Comparison of ENCODE assay signal across 12 cellular contexts in genomic region chr9:129697956-129698757, GRCh38. TPM values are rescaled to one million over a fixed set of nuclear protein-coding genes. Genes with fewer than 3 reads are reported as not detected.
DNase-seq lines count a peak whose midpoint lies in the region; ATAC-seq, FAIRE-seq and TF ChIP-seq lines count a peak whose summit lies in the region.
"Had no signal": no experiment of that assay in that cellular context is flagged by ENCODE, and none has a peak within 500 bp of the region (broad histone marks: within the 10 kb centered on the region; RNA-seq: fewer than 3 reads in every experiment).

No MANE protein-coding gene starts in this region.

- CTCF ChIA-PET in activated CD4-positive, alpha-beta T cell treated with anti-CD3 and anti-CD28 coated beads, Interleukin-2, amount 10 ng/mL, durations not matched to agents 7 days and 5 days (lab: Charles Lee) = interaction anchor here (1.3 to 1.5 kb wide), 3 partner anchors 12 to 29 kb away, joined by 3 to 6 read pairs (median 4); no protein-coding TSS in a partner anchor
- CTCF ChIA-PET in K562 (lab: Yijun Ruan, JAX; ENCODE audit: low intra/inter-chr PET ratio) = no interaction called here

- no peaks in the 10 kb centered on the region for H3K79me2 ChIP-seq in K562 (ENCODE audit: control insufficient read depth, insufficient read depth, low read length)
- H3K79me2 ChIP-seq in keratinocyte (ENCODE audit: control insufficient read depth, insufficient read depth, low read length) = no peaks in the 10 kb centered on the region

- peak; percentile 43 for DNase-seq in activated CD4-positive, alpha-beta T cell treated with anti-CD3 and anti-CD28 coated beads for 48 hours
- DNase-seq in activated CD4-positive, alpha-beta T cell treated with anti-CD3 and anti-CD28 coated beads, Interleukin-2, amount 10 ng/mL, durations not matched to agents 7 days and 5 days = no peak
- DNase-seq in K562 (ENCODE audit: extremely low read depth in 1 of 4, low spot score in 3 of 4) (no peak), keratinocyte (ENCODE audit: low read depth, low spot score) (no peak), thoracic aorta (ENCODE audit: low spot score) (peak; percentile 84), SHP77 treated with DMSO at 0.1 percent for 48 hours (lab: John Stamatoyannopoulos, UW) (no peak)
- DNase-seq in T-helper 2 cell treated with Interferon-gamma antibody and Interleukin-4, amounts not matched to agents 5 μg/mL and 100 μg/mL, for 36 hours (ENCODE audit: low spot score) = no peak
- DNase-seq: activated CD8-positive, alpha-beta memory T cell treated with anti-CD3 and anti-CD28 coated beads, Interleukin-2, amount 10 ng/mL, durations not matched to agents 7 days and 5 days had no signal

- H3K27me3 Mint-ChIP-seq in activated CD4-positive, alpha-beta T cell treated with anti-CD3 and anti-CD28 coated beads, Interleukin-2, amount 10 ng/mL, durations not matched to agents 7 days and 5 days = peaks cover 33% of the 10 kb centered on the region
- H3K27me3 Mint-ChIP-seq in T-helper 2 cell treated with Interferon-gamma antibody and Interleukin-4, amounts not matched to agents 5 μg/mL and 100 μg/mL, for 36 hours (ENCODE audit: low read depth) = peaks cover 35% of the 10 kb centered on the region

- TF ChIP-seq RAD21 in K562 (CRISPR knock-in tag; conservative IDR thresholded peaks at IDR 0.05 in 1 of 2, IDR thresholded peaks at IDR 0.05 in 1 of 2) = no peak

- WGBS in K562 (ENCODE audit: insufficient coverage, low coverage, missing lambda C conversion rate) = 19% methylated on average over 24 of the region's 26 CpGs

- H3K4me1 ChIP-seq in K562 (replicated peaks in 1 of 2; ENCODE audit: control insufficient read depth in 2 of 2, insufficient read depth in 2 of 2, low read length in 2 of 2) (peaks cover 0 to 16% of the 10 kb centered on the region in 2 experiments; a peak in 2 of 5 replicates), keratinocyte (ENCODE audit: control insufficient read depth, extremely low read depth, insufficient read depth, low read length) (peaks cover 8% of the 10 kb centered on the region), thoracic aorta (ENCODE audit: control insufficient read depth in 1 of 2, low read depth in 2 of 2) (peaks cover 37 to 77% of the 10 kb centered on the region in 2 donors)
- H3K4me1 ChIP-seq: BLaER1 had no signal

- H3K4me3 ChIP-seq in K562 (no peak overlapping the region), keratinocyte (ENCODE audit: control insufficient read depth in 2 of 3, extremely low read depth in 1 of 3, insufficient read depth in 2 of 3, low read depth in 1 of 3, low read length in 3 of 3) (peak overlapping the region in 2 of 3 experiments; percentile 40 to 43), thoracic aorta (peak overlapping the region; percentile 65)
- H3K4me3 ChIP-seq: BLaER1 had no signal

- POLR2A ChIA-PET in activated CD4-positive, alpha-beta T cell treated with anti-CD3 and anti-CD28 coated beads, Interleukin-2, amount 10 ng/mL, durations not matched to agents 7 days and 5 days (lab: Charles Lee) = no interaction called here
- POLR2A ChIA-PET in K562 (lab: Yijun Ruan, JAX) = interaction anchor here (0.6 to 1.8 kb wide), 4 partner anchors 11 to 79 kb away, joined by 3 to 4 read pairs (median 3); no protein-coding TSS in a partner anchor

- no peaks in the 10 kb centered on the region for H3K36me3 Mint-ChIP-seq in activated CD4-positive, alpha-beta T cell treated with anti-CD3 and anti-CD28 coated beads, Interleukin-2, amount 10 ng/mL, durations not matched to agents 7 days and 5 days (ENCODE audit: low read depth)
- H3K36me3 Mint-ChIP-seq in T-helper 2 cell treated with Interferon-gamma antibody and Interleukin-4, amounts not matched to agents 5 μg/mL and 100 μg/mL, for 36 hours (ENCODE audit: low read depth) = no peaks in the 10 kb centered on the region
- H3K36me3 Mint-ChIP-seq: activated CD8-positive, alpha-beta memory T cell treated with anti-CD3 and anti-CD28 coated beads, Interleukin-2, amount 10 ng/mL, durations not matched to agents 7 days and 5 days had no signal

- in situ Hi-C loops in K562 (cut with MboI) = no loop called here

- no peaks in the 10 kb centered on the region for H3K36me3 ChIP-seq in K562 (ENCODE audit: control insufficient read depth, insufficient read depth, low read length)
- H3K36me3 ChIP-seq in keratinocyte (ENCODE audit: control insufficient read depth in 2 of 2, extremely low read depth in 1 of 2, insufficient read depth in 2 of 2, low read length in 2 of 2) = no peaks in the 10 kb centered on the region
- H3K36me3 ChIP-seq in thoracic aorta = no peaks in the 10 kb centered on the region
- H3K36me3 ChIP-seq: BLaER1 had no signal

- H3K4me3 Mint-ChIP-seq in activated CD4-positive, alpha-beta T cell treated with anti-CD3 and anti-CD28 coated beads, Interleukin-2, amount 10 ng/mL, durations not matched to agents 7 days and 5 days = no peak overlapping the region
- H3K4me3 Mint-ChIP-seq in T-helper 2 cell treated with Interferon-gamma antibody and Interleukin-4, amounts not matched to agents 5 μg/mL and 100 μg/mL, for 36 hours = no peak overlapping the region
- H3K4me3 Mint-ChIP-seq: activated CD8-positive, alpha-beta memory T cell treated with anti-CD3 and anti-CD28 coated beads, Interleukin-2, amount 10 ng/mL, durations not matched to agents 7 days and 5 days had no signal

- peaks cover 5% of the 10 kb centered on the region for H3K4me1 Mint-ChIP-seq in activated CD4-positive, alpha-beta T cell treated with anti-CD3 and anti-CD28 coated beads, Interleukin-2, amount 10 ng/mL, durations not matched to agents 7 days and 5 days
- peaks cover 2% of the 10 kb centered on the region for H3K4me1 Mint-ChIP-seq in T-helper 2 cell treated with Interferon-gamma antibody and Interleukin-4, amounts not matched to agents 5 μg/mL and 100 μg/mL, for 36 hours (ENCODE audit: low read depth)

- H3K9me3 ChIP-seq in K562 (replicated peaks; ENCODE audit: control insufficient read depth, insufficient read depth, low read depth, low read length) (no peaks in the 10 kb centered on the region), keratinocyte (ENCODE audit: control insufficient read depth, low read depth, low read length) (no peaks in the 10 kb centered on the region), thoracic aorta (no peaks in the 10 kb centered on the region)
- H3K9me3 ChIP-seq: BLaER1 had no signal

- no peaks in the 10 kb centered on the region for H3K9me1 ChIP-seq in K562 (ENCODE audit: control insufficient read depth, insufficient read depth, low read length)
- no peaks in the 10 kb centered on the region for H3K9me1 ChIP-seq in keratinocyte (ENCODE audit: control insufficient read depth, extremely low read depth, insufficient read depth, low read length)

- ATAC-seq in K562 (peak; percentile 40; the same call in 1 of the 3 replicates), thoracic aorta (ENCODE audit: insufficient number of reproducible peaks, low FRiP score, low read depth) (peak; percentile 29), HG02623 (IDR thresholded peaks at IDR 0.05; ENCODE audit: unreplicated experiment) (no peak)

- peak overlapping the region; percentile 15; the same call in 1 of the 2 replicates for H2AFZ ChIP-seq in K562 (ENCODE audit: low read depth, low read length)
- no peak overlapping the region for H2AFZ ChIP-seq in keratinocyte (ENCODE audit: control insufficient read depth, low read length)

- dilution Hi-C loops in keratinocyte (cut with MboI; ENCODE audit: extremely low pct_ligation_motif_present, low sequenced_read_pairs) = no loop called here

- no peak overlapping the region for H3K27ac Mint-ChIP-seq in activated CD4-positive, alpha-beta T cell treated with anti-CD3 and anti-CD28 coated beads, Interleukin-2, amount 10 ng/mL, durations not matched to agents 7 days and 5 days
- H3K27ac Mint-ChIP-seq in T-helper 2 cell treated with Interferon-gamma antibody and Interleukin-4, amounts not matched to agents 5 μg/mL and 100 μg/mL, for 36 hours = no peak overlapping the region
- H3K27ac Mint-ChIP-seq: activated CD8-positive, alpha-beta memory T cell treated with anti-CD3 and anti-CD28 coated beads, Interleukin-2, amount 10 ng/mL, durations not matched to agents 7 days and 5 days had no signal

- no peak for TF ChIP-seq EP300 in K562 (IDR thresholded peaks at IDR 0.05; ENCODE audit: low read length)

- H3K9ac ChIP-seq in K562 (ENCODE audit: insufficient read depth in 1 of 2, low read depth in 2 of 2, low read length in 2 of 2) (peak overlapping the region in 1 of 2 experiments; percentile 49; a peak in 2 of 4 replicates), keratinocyte (ENCODE audit: control insufficient read depth, extremely low read depth, insufficient read depth, low read length) (no peak overlapping the region)
- H3K9ac ChIP-seq: BLaER1 had no signal

- no peak for FAIRE-seq in K562 (lab: Jason Lieb, UNC)
- no peak for FAIRE-seq in keratinocyte (lab: Jason Lieb, UNC)
- FAIRE-seq: urothelium cell line had no signal

- H4K20me1 ChIP-seq in K562 (replicated peaks; ENCODE audit: control insufficient read depth, insufficient read depth, low read length) (0 out of 2 replicates have a peak, but pooled peaks cover 8% of the 10 kb centered on the region), keratinocyte (ENCODE audit: control insufficient read depth, extremely low read depth, insufficient read depth, low read length) (no peaks in the 10 kb centered on the region)

- H3K27ac ChIP-seq in K562 (ENCODE audit: extremely low read depth, low read depth, low read length) (no peak overlapping the region), keratinocyte (ENCODE audit: control insufficient read depth, insufficient read depth, low read length) (no peak overlapping the region), thoracic aorta (peak overlapping the region; percentile 97 to 98)
- H3K27ac ChIP-seq: BLaER1 had no signal

- H3K4me2 ChIP-seq in K562 (ENCODE audit: insufficient read depth, low read length) (no peak overlapping the region), keratinocyte (ENCODE audit: control insufficient read depth, extremely low read depth, insufficient read depth, low read depth, low read length) (peak overlapping the region; percentile 70)
- H3K4me2 ChIP-seq: BLaER1 had no signal

- TF ChIP-seq CTCF in K562 (IDR thresholded peaks at IDR 0.05 in 2 of 3, conservative IDR thresholded peaks at IDR 0.05 in 1 of 3; ENCODE audit: insufficient read depth in 2 of 3, low read depth in 1 of 3, low read length in 3 of 3) (no peak), keratinocyte (optimal IDR thresholded peaks at IDR 0.05 in 1 of 3, IDR thresholded peaks at IDR 0.05 in 1 of 3, conservative IDR thresholded peaks at IDR 0.05 in 1 of 3; ENCODE audit: extremely low read depth in 1 of 3, insufficient read depth in 2 of 3, low read length in 3 of 3) (no peak), thoracic aorta (IDR thresholded peaks at IDR 0.05) (no peak)

- H3K9me3 Mint-ChIP-seq in activated CD4-positive, alpha-beta T cell treated with anti-CD3 and anti-CD28 coated beads, Interleukin-2, amount 10 ng/mL, durations not matched to agents 7 days and 5 days = no peaks in the 10 kb centered on the region
- H3K9me3 Mint-ChIP-seq in T-helper 2 cell treated with Interferon-gamma antibody and Interleukin-4, amounts not matched to agents 5 μg/mL and 100 μg/mL, for 36 hours = no peaks in the 10 kb centered on the region

- H3K27me3 ChIP-seq in K562 (ENCODE audit: control insufficient read depth in 2 of 2, insufficient read depth in 2 of 2, low read length in 2 of 2) (peaks cover 67 to 85% of the 10 kb centered on the region in 2 experiments), keratinocyte (ENCODE audit: control insufficient read depth, extremely low read depth, insufficient read depth, low read length) (peaks cover 54% of the 10 kb centered on the region), thoracic aorta (replicated peaks; ENCODE audit: insufficient read depth) (no peaks in the 10 kb centered on the region)

- BruUV-seq in K562 (replicated peaks; lab: Mats Ljungman, UMichigan) = no TSS peak

- no peak for TF ChIP-seq POLR2A in K562 (conservative IDR thresholded peaks at IDR 0.05)

- intact Hi-C loops in K562 (cut with micrococcal nuclease) = loop anchor here (5.0 kb wide), 1 partner anchor 56 kb away; the partner anchor contains the start of gene ASB6

RNA-seq across cellular contexts. Expression of gene PRRX2, which starts 32.7 kb away (rescaled TPM):
- under 1 TPM in 1 of 2 experiments, not detected in 1; 0.15 TPM for total RNA-seq in activated CD4-positive, alpha-beta T cell treated with anti-CD3 and anti-CD28 coated beads, Interleukin-2, amount 10 ng/mL, durations not matched to agents 7 days and 5 days
- total RNA-seq in K562 (2011; cell fraction: chromatin; rRNA removed; ENCODE audit: low replicate concordance) = not detected in 2 replicates
- total RNA-seq in K562 (2011; cell fraction: nucleolus; rRNA removed) = not detected in 2 replicates
- not detected in 2 replicates for total RNA-seq in K562 (2011; cell fraction: nucleoplasm; rRNA removed)
- not detected in 2 replicates for total RNA-seq in K562 (2014; rRNA removed)
- total RNA-seq in K562 (2014; rRNA removed; fragmentation: Illumina TruSeq; extraction: Trizol) = not detected in 2 replicates
- total RNA-seq in K562 (2015; rRNA removed; fragmentation: Illumina TruSeq; extraction: Trizol) = not detected in 2 replicates
- total RNA-seq in K562 (2021) = not detected in 2 replicates
- not detected in 2 replicates for polyA plus RNA-seq in K562 (2011; rRNA removed)
- 0.18 TPM in 1 of 2 replicates, not detected in the other for polyA plus RNA-seq in K562 (2011; cell fraction: cytosol; rRNA removed)
- 0.13 TPM in 1 of 2 replicates, not detected in the other for polyA plus RNA-seq in K562 (2011; cell fraction: nucleus; rRNA removed)
- not detected in 2 replicates for polyA plus RNA-seq in K562 (2012)
- not detected in 2 replicates for polyA plus RNA-seq in K562 (2014; fragmentation: Illumina TruSeq; extraction: Trizol)
- polyA plus RNA-seq in K562 (2014; fragmentation: Nextera tagmentation; extraction: Ambion mirVana) = not detected
- polyA plus RNA-seq in K562 (2014; rRNA removed) = 0.21 TPM in 1 of 2 replicates, not detected in the other
- not detected in 2 replicates for polyA minus RNA-seq in K562 (2011; rRNA and poly(A)+ RNA removed)
- not detected in 2 replicates for polyA minus RNA-seq in K562 (2011; cell fraction: cytosol; rRNA and poly(A)+ RNA removed)
- not detected in 2 replicates for polyA minus RNA-seq in K562 (2011; cell fraction: nucleus; rRNA and poly(A)+ RNA removed)
- 0.06 to 0.19 TPM in 2 of 3 replicates, not detected in the other for polyA plus RNA-seq in keratinocyte
- polyA plus RNA-seq in keratinocyte (2011; ENCODE audit: low read depth) = not detected
- polyA plus RNA-seq in keratinocyte (2011; cell fraction: cytosol; rRNA removed) = 0.05 and 0.14 TPM in 2 replicates
- not detected in 2 replicates for polyA plus RNA-seq in keratinocyte (2011; cell fraction: nucleus; rRNA removed)
- not detected in 2 replicates for polyA plus RNA-seq in keratinocyte (2012; ENCODE audit: low replicate concordance)
- polyA minus RNA-seq in keratinocyte = not detected in 3 replicates
- polyA minus RNA-seq in keratinocyte (2011; cell fraction: cytosol; rRNA and poly(A)+ RNA removed) = not detected
- not detected in 2 replicates for polyA minus RNA-seq in keratinocyte (2011; cell fraction: nucleus; rRNA and poly(A)+ RNA removed)
- total RNA-seq in thoracic aorta = 10 to 100 TPM; 42.0 to 66.1 TPM
- total RNA-seq: mononuclear cell had no signal

RNA-seq across cellular contexts. Expression of gene PTGES, which starts 54.7 kb away (rescaled TPM):
- total RNA-seq in activated CD4-positive, alpha-beta T cell treated with anti-CD3 and anti-CD28 coated beads, Interleukin-2, amount 10 ng/mL, durations not matched to agents 7 days and 5 days = not detected
- 0.28 TPM in 1 of 2 replicates, not detected in the other for total RNA-seq in K562 (2011; cell fraction: chromatin; rRNA removed; ENCODE audit: low replicate concordance)
- not detected in 2 replicates for total RNA-seq in K562 (2011; cell fraction: nucleolus; rRNA removed)
- total RNA-seq in K562 (2011; cell fraction: nucleoplasm; rRNA removed) = 0.22 TPM in 1 of 2 replicates, not detected in the other
- total RNA-seq in K562 (2014; rRNA removed) = 0.08 TPM in 1 of 2 replicates, not detected in the other
- total RNA-seq in K562 (2014; rRNA removed; fragmentation: Illumina TruSeq; extraction: Trizol) = not detected in 2 replicates
- total RNA-seq in K562 (2015; rRNA removed; fragmentation: Illumina TruSeq; extraction: Trizol) = not detected in 2 replicates
- total RNA-seq in K562 (2021) = not detected in 2 replicates
- 0.05 and 0.13 TPM in 2 replicates for polyA plus RNA-seq in K562 (2011; rRNA removed)
- polyA plus RNA-seq in K562 (2011; cell fraction: cytosol; rRNA removed) = 0.21 and 0.25 TPM in 2 replicates
- polyA plus RNA-seq in K562 (2011; cell fraction: nucleus; rRNA removed) = 0.07 TPM in 1 of 2 replicates, not detected in the other
- polyA plus RNA-seq in K562 (2012) = 0.10 and 0.30 TPM in 2 replicates
- 0.11 TPM in 1 of 2 replicates, not detected in the other for polyA plus RNA-seq in K562 (2014; fragmentation: Illumina TruSeq; extraction: Trizol)
- polyA plus RNA-seq in K562 (2014; fragmentation: Nextera tagmentation; extraction: Ambion mirVana) = not detected
- not detected in 2 replicates for polyA plus RNA-seq in K562 (2014; rRNA removed)
- 0.09 and 0.18 TPM in 2 replicates for polyA minus RNA-seq in K562 (2011; rRNA and poly(A)+ RNA removed)
- polyA minus RNA-seq in K562 (2011; cell fraction: cytosol; rRNA and poly(A)+ RNA removed) = 0.76 and 1.2 TPM in 2 replicates
- polyA minus RNA-seq in K562 (2011; cell fraction: nucleus; rRNA and poly(A)+ RNA removed) = 0.33 and 0.40 TPM in 2 replicates
- polyA plus RNA-seq in keratinocyte = 16.3 to 34.1 TPM (median 19.7 TPM) in 3 replicates
- polyA plus RNA-seq in keratinocyte (2011; ENCODE audit: low read depth) = 0.57 TPM
- polyA plus RNA-seq in keratinocyte (2011; cell fraction: cytosol; rRNA removed) = 24.6 and 32.8 TPM in 2 replicates
- polyA plus RNA-seq in keratinocyte (2011; cell fraction: nucleus; rRNA removed) = 20.4 and 25.6 TPM in 2 replicates
- 6.8 and 13.1 TPM in 2 replicates for polyA plus RNA-seq in keratinocyte (2012; ENCODE audit: low replicate concordance)
- polyA minus RNA-seq in keratinocyte = 21.0 to 32.4 TPM (median 24.9 TPM) in 3 replicates
- polyA minus RNA-seq in keratinocyte (2011; cell fraction: cytosol; rRNA and poly(A)+ RNA removed) = 32.6 TPM
- polyA minus RNA-seq in keratinocyte (2011; cell fraction: nucleus; rRNA and poly(A)+ RNA removed) = 22.3 and 23.9 TPM in 2 replicates
- total RNA-seq in thoracic aorta = 1 to 10 TPM; 1.7 to 2.2 TPM
- total RNA-seq: activated CD8-positive, alpha-beta memory T cell treated with anti-CD3 and anti-CD28 coated beads, Interleukin-2, amount 10 ng/mL, durations not matched to agents 7 days and 5 days had no signal

RNA-seq across cellular contexts. Expression of gene ASB6, which starts 56.2 kb away (rescaled TPM):
- 10 to 100 TPM; 24.1 to 26.6 TPM for total RNA-seq in activated CD4-positive, alpha-beta T cell treated with anti-CD3 and anti-CD28 coated beads, Interleukin-2, amount 10 ng/mL, durations not matched to agents 7 days and 5 days
- 8.0 and 24.6 TPM in 2 replicates for total RNA-seq in K562 (2011; cell fraction: chromatin; rRNA removed; ENCODE audit: low replicate concordance)
- 20.2 and 20.4 TPM in 2 replicates for total RNA-seq in K562 (2011; cell fraction: nucleolus; rRNA removed)
- total RNA-seq in K562 (2011; cell fraction: nucleoplasm; rRNA removed) = 10.2 and 12.6 TPM in 2 replicates
- total RNA-seq in K562 (2014; rRNA removed) (12.4 and 15.8 TPM in 2 replicates), K562 (2014; rRNA removed; fragmentation: Illumina TruSeq; extraction: Trizol) (4.1 and 4.9 TPM in 2 replicates), K562 (2015; rRNA removed; fragmentation: Illumina TruSeq; extraction: Trizol) (8.6 TPM in 2 replicates), K562 (2021) (17.1 and 17.3 TPM in 2 replicates), thoracic aorta (10 to 100 TPM; 23.0 to 31.0 TPM)
- polyA plus RNA-seq in K562 (2011; rRNA removed) (11.3 and 13.1 TPM in 2 replicates), K562 (2014; fragmentation: Illumina TruSeq; extraction: Trizol) (12.8 and 13.1 TPM in 2 replicates), K562 (2014; fragmentation: Nextera tagmentation; extraction: Ambion mirVana) (1 to 10 TPM in 1 of 2 experiments, under 1 TPM in 1; 0.92 to 1.1 TPM), K562 (2014; rRNA removed) (17.8 and 19.5 TPM in 2 replicates), keratinocyte (16.3 to 23.8 TPM (median 23.7 TPM) in 3 replicates)
- polyA plus RNA-seq in K562 (2011; cell fraction: cytosol; rRNA removed) = 10.5 and 18.2 TPM in 2 replicates
- polyA plus RNA-seq in K562 (2011; cell fraction: nucleus; rRNA removed) = 26.0 and 42.0 TPM in 2 replicates
- polyA plus RNA-seq in K562 (2012) = 11.4 and 12.4 TPM in 2 replicates
- 3.6 and 4.9 TPM in 2 replicates for polyA minus RNA-seq in K562 (2011; rRNA and poly(A)+ RNA removed)
- 5.0 and 6.1 TPM in 2 replicates for polyA minus RNA-seq in K562 (2011; cell fraction: cytosol; rRNA and poly(A)+ RNA removed)
- polyA minus RNA-seq in K562 (2011; cell fraction: nucleus; rRNA and poly(A)+ RNA removed) = 7.3 and 9.0 TPM in 2 replicates
- 4.8 TPM for polyA plus RNA-seq in keratinocyte (2011; ENCODE audit: low read depth)
- polyA plus RNA-seq in keratinocyte (2011; cell fraction: cytosol; rRNA removed) = 14.1 and 23.7 TPM in 2 replicates
- 34.6 and 40.3 TPM in 2 replicates for polyA plus RNA-seq in keratinocyte (2011; cell fraction: nucleus; rRNA removed)
- 14.0 and 19.5 TPM in 2 replicates for polyA plus RNA-seq in keratinocyte (2012; ENCODE audit: low replicate concordance)
- 8.5 to 19.0 TPM (median 12.4 TPM) in 3 replicates for polyA minus RNA-seq in keratinocyte
- 21.7 TPM for polyA minus RNA-seq in keratinocyte (2011; cell fraction: cytosol; rRNA and poly(A)+ RNA removed)
- 14.7 and 15.3 TPM in 2 replicates for polyA minus RNA-seq in keratinocyte (2011; cell fraction: nucleus; rRNA and poly(A)+ RNA removed)

Comparison
In these comparisons a context has a peak if more than half of its experiments do, and no peak if none do; other contexts are left out.
1. DNase-seq: peak in activated CD4-positive, alpha-beta T cell treated with anti-CD3 and anti-CD28 coated beads for 48 hours (single experiment) and thoracic aorta (single experiment); none in activated CD4-positive, alpha-beta T cell treated with anti-CD3 and anti-CD28 coated beads, Interleukin-2, amount 10 ng/mL, durations not matched to agents 7 days and 5 days (single experiment), K562 (0 of 4), keratinocyte (single experiment), T-helper 2 cell treated with Interferon-gamma antibody and Interleukin-4, amounts not matched to agents 5 μg/mL and 100 μg/mL, for 36 hours (single experiment) and SHP77 treated with DMSO at 0.1 percent for 48 hours (single experiment).
2. H3K27ac ChIP-seq: peak in thoracic aorta (2 of 2); none in K562 (single experiment) and keratinocyte (single experiment).
3. RNA of gene PRRX2, which starts 32.7 kb away (total RNA-seq): 42.0 to 66.1 TPM in thoracic aorta; 0.15 TPM in activated CD4-positive, alpha-beta T cell treated with anti-CD3 and anti-CD28 coated beads, Interleukin-2, amount 10 ng/mL, durations not matched to agents 7 days and 5 days and not detected in K562; every median in the first group is over 10 times any median in the second.